ENCODE assay signal across 8 cellular contexts in the genomic region with DNA sequence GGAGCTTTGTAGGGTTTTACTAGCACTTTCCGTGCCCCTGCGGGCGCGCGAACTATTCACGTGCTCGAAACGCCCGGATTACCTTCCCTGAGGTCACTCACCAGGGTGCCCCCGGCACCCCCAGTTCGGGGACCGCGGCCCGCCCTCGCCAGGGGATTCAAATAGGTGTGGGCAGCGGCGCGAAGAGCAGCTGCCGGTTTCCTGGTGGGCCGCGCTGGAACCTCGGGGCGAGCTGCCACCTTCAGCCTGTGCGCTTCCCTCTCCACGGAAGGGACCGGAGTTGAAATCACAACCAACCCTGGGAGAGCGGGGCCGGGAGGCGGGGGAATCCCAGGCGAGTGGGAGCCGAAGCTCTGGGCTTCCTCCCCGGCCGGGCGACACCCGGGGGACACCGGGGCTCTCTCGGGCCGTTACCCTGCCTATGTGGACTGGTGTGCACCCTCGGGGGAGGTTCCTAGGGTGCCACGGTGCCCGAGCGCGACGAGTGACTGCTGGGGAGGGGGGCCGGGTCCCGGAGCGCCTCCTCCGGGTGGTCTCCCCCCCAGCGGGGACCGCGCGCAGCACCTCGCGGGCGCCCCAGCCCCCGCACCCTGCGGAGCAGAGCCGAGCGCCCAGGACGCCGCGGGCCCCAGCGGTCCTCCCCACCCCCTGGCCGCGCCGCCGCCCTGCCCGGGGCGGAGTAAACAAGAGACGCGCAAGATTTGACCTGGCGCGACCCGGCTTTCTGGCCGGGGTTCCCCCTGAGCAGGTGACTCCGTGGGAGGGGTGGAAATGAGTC. TPM values are rescaled to one million over a fixed set of nuclear protein-coding genes. Genes with fewer than 3 reads are reported as not detected.
DNase-seq lines count a peak whose midpoint lies in the region; ATAC-seq and TF ChIP-seq lines count a peak whose summit lies in the region.

No MANE protein-coding gene starts in this region.

- H3K27me3 ChIP-seq in Panc1 (ENCODE audit: control insufficient read depth, insufficient read depth, low read length) = no peaks in the 10 kb centered on the region

- H3K27ac Mint-ChIP-seq in natural killer cell treated with Interleukin-12 subunit alpha and Interleukin-12 subunit beta and Interleukin-15 and Interleukin-18, amount 100 ng/mL, for 72 hours = peak overlapping the region; percentile 98 to 100
- peak overlapping the region; percentile 98 to 99 for H3K27ac Mint-ChIP-seq in stimulated activated naive CD8-positive, alpha-beta T cell treated with anti-CD3 and anti-CD28 coated beads, Interleukin-15, amount 100 ng/mL, for 72 hours

- no peaks in the 10 kb centered on the region for H3K36me3 ChIP-seq in Panc1 (ENCODE audit: control insufficient read depth, insufficient read depth, low read length)

- H3K4me3 ChIP-seq in Panc1 (ENCODE audit: low read depth in 2 of 2, low read length in 2 of 2) (peak overlapping the region; percentile 75 to 86), fibroblast of mammary gland (ENCODE audit: control insufficient read depth, low read depth, low read length) (peak overlapping the region; percentile 78)

- H3K9me3 ChIP-seq in Panc1 (ENCODE audit: control insufficient read depth, insufficient read depth, low read depth, low read length) = no peaks in the 10 kb centered on the region

- H3K4me1 Mint-ChIP-seq in natural killer cell treated with Interleukin-12 subunit alpha and Interleukin-12 subunit beta and Interleukin-15 and Interleukin-18, amount 100 ng/mL, for 72 hours (ENCODE audit: low read depth in 2 of 2) = peaks cover 38 to 50% of the 10 kb centered on the region in 2 donors
- H3K4me1 Mint-ChIP-seq in stimulated activated naive CD8-positive, alpha-beta T cell treated with anti-CD3 and anti-CD28 coated beads, Interleukin-15, amount 100 ng/mL, for 72 hours = peaks cover 30% of the 10 kb centered on the region

- in situ Hi-C loops in Panc1 (cut with HindIII; ENCODE audit: low pct_unique_long_range_greater_than_20kb, low sequenced_read_pairs) = no loop called here

- CTCF ChIA-PET in Panc1 (lab: Charles Lee) = no interaction called here

- peak overlapping the region; percentile 90 for H3K27ac ChIP-seq in 22Rv1
- H3K27ac ChIP-seq in Panc1 (ENCODE audit: low read length) = peak overlapping the region; percentile 78

- DNase-seq in Panc1 (ENCODE audit: low read depth, low spot score) (no peak), fibroblast of mammary gland (ENCODE audit: low read depth) (peak; percentile 77)
- DNase-seq in activated T-helper 1 cell treated with anti-CD3 and anti-CD28 coated beads, Interleukin-2, amount 50 U/mL, for 16 hours (ENCODE audit: low read depth in 1 of 2, low spot score in 1 of 2) = peak; percentile 39 to 79
- peak; percentile 92 for DNase-seq in natural killer cell treated with Interleukin-12 subunit alpha and Interleukin-12 subunit beta and Interleukin-15 and Interleukin-18, amount 100 ng/mL, for 72 hours (ENCODE audit: low spot score)
- peak; percentile 82 to 88 for DNase-seq in stimulated activated naive CD8-positive, alpha-beta T cell treated with anti-CD3 and anti-CD28 coated beads, Interleukin-15, amount 100 ng/mL, for 72 hours

- H3K4me1 ChIP-seq in Panc1 (ENCODE audit: control insufficient read depth, insufficient read depth, low read length) = peaks cover 17% of the 10 kb centered on the region

- no peaks in the 10 kb centered on the region for H3K9me3 Mint-ChIP-seq in natural killer cell treated with Interleukin-12 subunit alpha and Interleukin-12 subunit beta and Interleukin-15 and Interleukin-18, amount 100 ng/mL, for 72 hours
- H3K9me3 Mint-ChIP-seq in stimulated activated naive CD8-positive, alpha-beta T cell treated with anti-CD3 and anti-CD28 coated beads, Interleukin-15, amount 100 ng/mL, for 72 hours = no peaks in the 10 kb centered on the region

- POLR2A ChIA-PET in Panc1 (lab: Charles Lee) = no interaction called here

- peaks cover 11% of the 10 kb centered on the region for H3K36me3 Mint-ChIP-seq in natural killer cell treated with Interleukin-12 subunit alpha and Interleukin-12 subunit beta and Interleukin-15 and Interleukin-18, amount 100 ng/mL, for 72 hours

- no peak for TF ChIP-seq CTCF in 22Rv1 (IDR thresholded peaks at IDR 0.05)
- TF ChIP-seq CTCF in Panc1 (IDR thresholded peaks at IDR 0.05) = no peak
- no peak for TF ChIP-seq CTCF in fibroblast of mammary gland (conservative IDR thresholded peaks at IDR 0.05; ENCODE audit: control insufficient read depth, insufficient read depth, low read depth, low read length)

- H3K4me3 Mint-ChIP-seq in natural killer cell treated with Interleukin-12 subunit alpha and Interleukin-12 subunit beta and Interleukin-15 and Interleukin-18, amount 100 ng/mL, for 72 hours = peak overlapping the region; percentile 95
- peak overlapping the region; percentile 85 to 98 for H3K4me3 Mint-ChIP-seq in stimulated activated naive CD8-positive, alpha-beta T cell treated with anti-CD3 and anti-CD28 coated beads, Interleukin-15, amount 100 ng/mL, for 72 hours

- intact Hi-C loops in Panc1 (cut with micrococcal nuclease; ENCODE audit: unreplicated experiment) = no loop called here

- ATAC-seq in GM18519 (IDR thresholded peaks at IDR 0.05; ENCODE audit: low FRiP score, unreplicated experiment) = peak; percentile 35
- ATAC-seq in HG03025 (IDR thresholded peaks at IDR 0.05; ENCODE audit: low FRiP score, unreplicated experiment) = peak; percentile 51
- peak; percentile 50 for ATAC-seq in Panc1
- peak; percentile 60 to 66 for ATAC-seq in natural killer cell treated with Interleukin-12 subunit alpha and Interleukin-12 subunit beta and Interleukin-15 and Interleukin-18, amount 100 ng/mL, for 72 hours
- peak; percentile 57 for ATAC-seq in stimulated activated naive CD8-positive, alpha-beta T cell treated with anti-CD3 and anti-CD28 coated beads, Interleukin-15, amount 100 ng/mL, for 72 hours

- no TSS peak for BruUV-seq in Panc1 (replicated peaks; lab: Mats Ljungman, UMichigan)

- no peaks in the 10 kb centered on the region for H3K27me3 Mint-ChIP-seq in natural killer cell treated with Interleukin-12 subunit alpha and Interleukin-12 subunit beta and Interleukin-15 and Interleukin-18, amount 100 ng/mL, for 72 hours
- no peaks in the 10 kb centered on the region for H3K27me3 Mint-ChIP-seq in stimulated activated naive CD8-positive, alpha-beta T cell treated with anti-CD3 and anti-CD28 coated beads, Interleukin-15, amount 100 ng/mL, for 72 hours

RNA-seq across cellular contexts. Expression of gene HIVEP2, which starts 2.1 kb away (rescaled TPM):
- total RNA-seq in Panc1 (2021; ENCODE audit: unreplicated experiment) = 10.3 TPM
- polyA plus RNA-seq in Panc1 (2012; ENCODE audit: insufficient read length) = 5.3 TPM
- total RNA-seq in natural killer cell treated with Interleukin-12 subunit alpha and Interleukin-12 subunit beta and Interleukin-15 and Interleukin-18, amount 100 ng/mL, for 72 hours = 10 to 100 TPM; 45.7 to 58.1 TPM
